In genomic region chr2:46230115-46230571, GRCh38 we compare ENCODE assay signal across 9 cellular contexts.
DNase-seq lines count a peak whose midpoint lies in the region; ATAC-seq and TF ChIP-seq lines count a peak whose summit lies in the region.
"Had no signal": no experiment of that assay in that cellular context is flagged by ENCODE, and none has a peak within 500 bp of the region (broad histone marks: within the 10 kb centered on the region; RNA-seq: fewer than 3 reads in every experiment).

No MANE protein-coding gene starts in this region.

- H3K27ac ChIP-seq in BLaER1 (no peak overlapping the region), liver (ENCODE audit: low read depth in 1 of 2, low read length in 2 of 2) (peak overlapping the region; percentile 63 to 89), vagina (no peak overlapping the region)
- H3K27ac ChIP-seq: adrenal gland had no signal

- no peak overlapping the region for H3K9ac ChIP-seq in BLaER1
- H3K9ac ChIP-seq in liver (ENCODE audit: low read depth in 1 of 2, low read length in 2 of 2) = no peak overlapping the region

- no peaks in the 10 kb centered on the region for H3K9me3 Mint-ChIP-seq in activated CD4-positive, alpha-beta memory T cell treated with anti-CD3 and anti-CD28 coated beads for 36 hours

- H3K27me3 ChIP-seq in BLaER1 (no peaks in the 10 kb centered on the region), liver (ENCODE audit: control insufficient read depth in 4 of 4, insufficient read depth in 4 of 4, low read length in 3 of 4) (no peaks in the 10 kb centered on the region), vagina (no peaks in the 10 kb centered on the region)
- H3K27me3 ChIP-seq: adrenal gland had no signal

- peaks cover 51% of the 10 kb centered on the region for H3K4me1 Mint-ChIP-seq in activated CD4-positive, alpha-beta memory T cell treated with anti-CD3 and anti-CD28 coated beads for 36 hours (ENCODE audit: low read depth)

- no peaks in the 10 kb centered on the region for H3K36me3 Mint-ChIP-seq in activated CD4-positive, alpha-beta memory T cell treated with anti-CD3 and anti-CD28 coated beads for 36 hours

- peak overlapping the region; percentile 60 for H3K4me2 ChIP-seq in BLaER1

- intact Hi-C loops in activated CD4-positive, alpha-beta memory T cell treated with anti-CD3 and anti-CD28 coated beads for 36 hours (cut with micrococcal nuclease) = no loop called here
- intact Hi-C loops in vagina (cut with DNase I) = no loop called here

- H3K9me3 ChIP-seq in BLaER1 (no peaks in the 10 kb centered on the region), liver (ENCODE audit: control insufficient read depth in 4 of 4, low read length in 3 of 4) (no peaks in the 10 kb centered on the region), vagina (no peaks in the 10 kb centered on the region)
- H3K9me3 ChIP-seq: adrenal gland had no signal

- peak; percentile 50 for DNase-seq in activated CD4-positive, alpha-beta memory T cell treated with anti-CD3 and anti-CD28 coated beads for 36 hours
- DNase-seq in vagina (ENCODE audit: extremely low spot score in 2 of 2) (no peak), NCI-H446 treated with DMSO at 0.1 percent for 48 hours (lab: John Stamatoyannopoulos, UW) (no peak), mesenteric fat pad (ENCODE audit: low spot score) (no peak)

- POLR2A ChIA-PET in activated CD4-positive, alpha-beta memory T cell treated with anti-CD3 and anti-CD28 coated beads for 36 hours (lab: Charles Lee) = interaction anchor here (1.3 to 1.9 kb wide), 4 partner anchors 9 to 100 kb away, joined by 4 to 16 read pairs (median 6); partner anchors contain the start of gene EPAS1

- ATAC-seq in GM18909 (IDR thresholded peaks at IDR 0.05; ENCODE audit: poor library complexity, unreplicated experiment) = peak; percentile 76
- ATAC-seq in HG03135 (IDR thresholded peaks at IDR 0.05; ENCODE audit: unreplicated experiment) = peak; percentile 45

- 40% methylated on average over 6 of the region's 6 CpGs for WGBS in liver

- TF ChIP-seq POLR2A in vagina (IDR thresholded peaks at IDR 0.05) = no peak

- H4K20me1 ChIP-seq in BLaER1 = no peaks in the 10 kb centered on the region

- H3K36me3 ChIP-seq in BLaER1 (no peaks in the 10 kb centered on the region), liver (ENCODE audit: control insufficient read depth in 4 of 4, insufficient read depth in 3 of 4, low read depth in 1 of 4, low read length in 3 of 4) (no peaks in the 10 kb centered on the region), vagina (no peaks in the 10 kb centered on the region)
- H3K36me3 ChIP-seq: adrenal gland had no signal

- CTCF ChIA-PET in activated CD4-positive, alpha-beta memory T cell treated with anti-CD3 and anti-CD28 coated beads for 36 hours (lab: Charles Lee) = interaction anchor here (0.7 to 3.2 kb wide), 11 partner anchors 9 to 232 kb away, joined by 3 to 31 read pairs (median 4); no protein-coding TSS in a partner anchor

- H3K4me3 Mint-ChIP-seq in activated CD4-positive, alpha-beta memory T cell treated with anti-CD3 and anti-CD28 coated beads for 36 hours = peak overlapping the region; percentile 16

- H3K4me3 ChIP-seq in BLaER1 (no peak overlapping the region), liver (ENCODE audit: low read depth in 1 of 3, low read length in 3 of 3) (no peak overlapping the region), vagina (no peak overlapping the region)
- H3K4me3 ChIP-seq: adrenal gland had no signal

- TF ChIP-seq CTCF in liver (IDR thresholded peaks at IDR 0.05; ENCODE audit: low read depth, low read length, missing input control) (peak; percentile 59), vagina (IDR thresholded peaks at IDR 0.05) (no peak)

- TF ChIP-seq RAD21 in liver (IDR thresholded peaks at IDR 0.05) = peak; percentile 94

- H3K27me3 Mint-ChIP-seq in activated CD4-positive, alpha-beta memory T cell treated with anti-CD3 and anti-CD28 coated beads for 36 hours = no peaks in the 10 kb centered on the region

- H3K4me1 ChIP-seq in BLaER1 = peaks cover 22% of the 10 kb centered on the region
- H3K4me1 ChIP-seq in liver (ENCODE audit: control insufficient read depth in 4 of 4, insufficient read depth in 4 of 4, low read length in 3 of 4) = peaks cover 0 to 18% (median 16%) of the 10 kb centered on the region in 4 donors
- H3K4me1 ChIP-seq in vagina = peaks cover 5% of the 10 kb centered on the region
- H3K4me1 ChIP-seq: adrenal gland had no signal

- peak overlapping the region; percentile 92 for H3K27ac Mint-ChIP-seq in activated CD4-positive, alpha-beta memory T cell treated with anti-CD3 and anti-CD28 coated beads for 36 hours

TF ChIP-seq in liver, 16 proteins besides CTCF, POLR2A, EP300 and RAD21:
- TF ChIP-seq RXRA (IDR thresholded peaks at IDR 0.05) (peak; percentile 53 to 57), HNF4G (IDR thresholded peaks at IDR 0.05) (peak; percentile 11), YY1 (IDR thresholded peaks at IDR 0.05) (no peak), NR2F2 (IDR thresholded peaks at IDR 0.05) (no peak), HNF4A (conservative IDR thresholded peaks at IDR 0.05) (peak; percentile 19 to 37)

Comparison
In these comparisons a context has a peak if more than half of its experiments do, and no peak if none do; other contexts are left out.
1. H3K27ac ChIP-seq: peak in liver (2 of 2); none in BLaER1 (single experiment) and vagina (single experiment).